ENCODE assay signal across 23 cellular contexts in genomic region chr19:30068528-30069395, GRCh38.
"Had no signal": no experiment of that assay in that cellular context is flagged by ENCODE, and none has a peak within 500 bp of the region (broad histone marks: within the 10 kb centered on the region; RNA-seq: fewer than 3 reads in every experiment).

No MANE protein-coding gene starts in this region.

- ATAC-seq: activated CD4-positive, CD25-positive, alpha-beta regulatory T cell treated with anti-CD3 and anti-CD28 coated beads, Interleukin-2, amount 50 U/mL, for 24 hours; activated T-helper 17 cell treated with anti-CD3 and anti-CD28 coated beads, Interleukin-2, amount 50 U/mL, for 72 hours; gastroesophageal sphincter; heart right ventricle; left ventricle myocardium superior; naive thymus-derived CD4-positive, alpha-beta T cell had no signal

- H3K79me2 ChIP-seq: parathyroid adenoma had no signal

- H3K9me3 ChIP-seq: colonic mucosa, gastroesophageal sphincter, heart right ventricle, tibial artery had no signal

- H3K36me3 Mint-ChIP-seq: brain had no signal

- H3K9ac ChIP-seq: parathyroid adenoma had no signal

- H3K27ac ChIP-seq: colonic mucosa, gastroesophageal sphincter, heart right ventricle, parathyroid adenoma, tibial artery had no signal

- H3K9me3 Mint-ChIP-seq: activated T-helper 17 cell treated with anti-CD3 and anti-CD28 coated beads, Interleukin-2, amount 50 U/mL, for 72 hours; T-helper 1 cell treated with Interleukin-12 subunit alpha and Interleukin-12 subunit beta and Interleukin-4 antibody, amounts not matched to agents 30 μg/mL and 1 μg/mL, for 36 hours had no signal

- H2AFZ ChIP-seq: parathyroid adenoma had no signal

- H3K27me3 ChIP-seq: colonic mucosa had no signal

- H3K4me1 ChIP-seq: colonic mucosa, parathyroid adenoma, tibial artery had no signal

- FAIRE-seq: endometrium had no signal

- H3K27ac Mint-ChIP-seq: activated T-helper 17 cell treated with anti-CD3 and anti-CD28 coated beads, Interleukin-2, amount 50 U/mL, for 72 hours; memory B cell; naive thymus-derived CD4-positive, alpha-beta T cell; T-helper 1 cell treated with Interleukin-12 subunit alpha and Interleukin-12 subunit beta and Interleukin-4 antibody, amounts not matched to agents 30 μg/mL and 1 μg/mL, for 36 hours had no signal

- H3K4me3 ChIP-seq: colonic mucosa, gastroesophageal sphincter, heart right ventricle, tibial artery had no signal

- H3K36me3 ChIP-seq: colonic mucosa, gastroesophageal sphincter, heart right ventricle, tibial artery had no signal

- H3K4me1 Mint-ChIP-seq: activated T-helper 17 cell treated with anti-CD3 and anti-CD28 coated beads, Interleukin-2, amount 50 U/mL, for 72 hours; naive thymus-derived CD4-positive, alpha-beta T cell had no signal

- DNase-seq: activated CD4-positive, alpha-beta T cell treated with anti-CD3 and anti-CD28 coated beads, Interleukin-2, amount 50 U/mL, for 1 hour; activated naive CD4-positive, alpha-beta T cell; activated T-cell treated with anti-CD3 and anti-CD28 coated beads for 4 hours; anterior cingulate cortex; central memory CD4-positive, alpha-beta T cell; colonic mucosa; heart right ventricle; kidney glomerular epithelial cell; left ventricle myocardium superior; naive thymus-derived CD4-positive, alpha-beta T cell; stimulated activated CD4-positive, alpha-beta T cell treated with anti-CD3 and anti-CD28 coated beads, Interleukin-12 subunit alpha, Interleukin-12 subunit beta, amount 100 ng/mL, for 4 hours; stimulated activated CD4-positive, alpha-beta T cell treated with anti-CD3 and anti-CD28 coated beads, Interleukin-1b, Interleukin-23, amount 100 ng/mL, for 48 hours; stimulated activated CD8-positive, alpha-beta memory T cell treated with anti-CD3 and anti-CD28 coated beads, Interleukin-4, amount 100 ng/mL, for 48 hours; stimulated activated naive CD4-positive, alpha-beta T cell; tibial artery had no signal

- H3K4me3 Mint-ChIP-seq: activated T-helper 17 cell treated with anti-CD3 and anti-CD28 coated beads, Interleukin-2, amount 50 U/mL, for 72 hours; memory B cell; naive thymus-derived CD4-positive, alpha-beta T cell; T-helper 1 cell treated with Interleukin-12 subunit alpha and Interleukin-12 subunit beta and Interleukin-4 antibody, amounts not matched to agents 30 μg/mL and 1 μg/mL, for 36 hours had no signal
